In the genomic region with DNA sequence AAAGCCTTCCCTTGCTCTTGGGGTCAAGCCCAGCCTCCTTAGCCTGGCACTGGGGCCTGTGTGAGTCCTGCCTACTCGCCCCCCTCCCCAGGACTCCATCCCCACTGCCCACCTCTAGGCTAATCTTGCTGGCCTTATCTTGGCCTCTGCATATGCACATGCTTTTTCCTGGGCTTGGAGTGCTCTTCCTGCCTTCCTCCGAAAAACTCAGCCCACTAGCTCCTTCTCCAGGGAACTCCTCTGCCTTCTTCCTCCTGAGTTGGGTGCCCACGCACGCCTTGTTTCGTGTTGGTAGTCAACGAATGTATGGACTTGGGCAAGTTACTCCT, we compare ENCODE assay signal across 1 cellular context.
TF ChIP-seq lines count a peak whose summit lies in the region.

No MANE protein-coding gene starts in this region.

TF ChIP-seq in K562, 482 proteins besides CTCF, POLR2A, EP300 and RAD21:
- TF ChIP-seq ZNF57 (CRISPR knock-in tag; IDR thresholded peaks at IDR 0.05), result no peak
- TF ChIP-seq, protein P1, sequence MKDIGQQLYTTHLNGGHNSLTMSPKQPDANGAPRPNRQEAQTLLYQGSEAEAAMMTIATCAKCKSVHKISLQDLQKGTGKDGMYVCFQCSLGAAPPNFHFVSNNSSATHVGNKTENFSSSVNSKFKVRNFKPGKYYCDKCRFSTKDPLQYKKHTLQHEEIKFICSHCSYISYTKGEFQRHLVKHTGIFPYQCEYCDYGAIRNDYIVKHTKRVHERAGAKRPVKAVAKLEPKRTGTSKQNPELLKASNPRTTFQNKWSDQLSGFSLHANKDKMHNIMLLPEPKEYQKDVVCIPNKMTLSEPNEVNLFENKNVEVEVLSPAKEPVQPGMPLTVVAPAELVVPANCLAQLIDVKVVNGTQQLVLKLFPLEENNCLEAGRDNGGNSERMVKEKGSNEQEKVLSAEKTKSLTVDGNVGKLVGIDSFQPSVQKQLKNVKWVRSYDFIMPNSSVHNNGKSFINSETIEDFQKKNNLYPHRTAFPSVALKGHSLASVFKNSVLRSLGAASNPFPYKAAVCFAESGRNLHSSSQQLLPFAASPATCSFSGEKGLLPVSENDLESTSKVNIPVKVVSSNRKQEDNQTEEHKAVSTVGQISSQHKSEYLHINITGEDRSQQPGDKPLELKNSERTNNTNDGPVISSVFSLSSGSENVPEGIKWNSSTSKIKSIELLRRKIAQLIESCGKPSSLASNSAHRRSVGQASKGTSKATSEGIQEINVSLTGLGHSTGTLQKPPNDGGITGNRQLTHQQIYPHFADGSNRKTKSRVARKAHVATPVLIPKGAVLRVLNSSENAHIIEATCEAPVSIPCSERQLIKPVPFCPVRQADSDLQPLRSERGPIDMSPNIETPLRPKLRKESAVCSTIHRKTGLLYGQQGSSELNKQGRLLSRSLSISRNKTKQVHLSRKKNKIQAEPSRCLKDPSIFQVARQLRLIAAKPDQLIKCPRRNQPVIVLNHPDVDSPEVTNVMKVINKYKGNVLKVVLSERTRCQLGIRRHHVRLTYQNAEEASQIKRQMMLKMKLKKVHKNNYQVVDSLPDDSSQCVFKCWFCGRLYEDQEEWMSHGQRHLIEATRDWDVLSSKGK (CRISPR knock-in tag; IDR thresholded peaks at IDR 0.05), result no peak
- TF ChIP-seq, protein P2, sequence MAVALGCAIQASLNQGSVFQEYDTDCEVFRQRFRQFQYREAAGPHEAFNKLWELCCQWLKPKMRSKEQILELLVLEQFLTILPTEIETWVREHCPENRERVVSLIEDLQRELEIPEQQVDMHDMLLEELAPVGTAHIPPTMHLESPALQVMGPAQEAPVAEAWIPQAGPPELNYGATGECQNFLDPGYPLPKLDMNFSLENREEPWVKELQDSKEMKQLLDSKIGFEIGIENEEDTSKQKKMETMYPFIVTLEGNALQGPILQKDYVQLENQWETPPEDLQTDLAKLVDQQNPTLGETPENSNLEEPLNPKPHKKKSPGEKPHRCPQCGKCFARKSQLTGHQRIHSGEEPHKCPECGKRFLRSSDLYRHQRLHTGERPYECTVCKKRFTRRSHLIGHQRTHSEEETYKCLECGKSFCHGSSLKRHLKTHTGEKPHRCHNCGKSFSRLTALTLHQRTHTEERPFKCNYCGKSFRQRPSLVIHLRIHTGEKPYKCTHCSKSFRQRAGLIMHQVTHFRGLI (CRISPR knock-in tag; IDR thresholded peaks at IDR 0.05), result no peak
- TF ChIP-seq ZNF282 (CRISPR knock-in tag; IDR thresholded peaks at IDR 0.05), result no peak
- no peak for TF ChIP-seq TARDBP (IDR thresholded peaks at IDR 0.05)
- TF ChIP-seq PRMT5 (CRISPR knock-in tag; IDR thresholded peaks at IDR 0.05), result no peak
- no peak for TF ChIP-seq ZNF232 (CRISPR knock-in tag; IDR thresholded peaks at IDR 0.05)
- TF ChIP-seq SMARCA4 (IDR thresholded peaks at IDR 0.05), result no peak
- no peak for TF ChIP-seq RFX5 (IDR thresholded peaks at IDR 0.05; ENCODE audit: low read depth, low read length)
- no peak for TF ChIP-seq GABPA (tag; conservative IDR thresholded peaks at IDR 0.05; ENCODE audit: low read depth)
- no peak for TF ChIP-seq CBX2 (IDR thresholded peaks at IDR 0.05; ENCODE audit: insufficient read depth, low read length, poor library complexity, severe bottlenecking)
- no peak for TF ChIP-seq ZNF253 (CRISPR knock-in tag; conservative IDR thresholded peaks at IDR 0.05)
